31 cellular contexts compared by ENCODE assay signal in genomic region chr15:52028431-52029093, GRCh38. TPM values are rescaled to one million over a fixed set of nuclear protein-coding genes. Genes with fewer than 3 reads are reported as not detected.
DNase-seq lines count a peak whose midpoint lies in the region; ATAC-seq lines count a peak whose summit lies in the region.
"Had no signal": no experiment of that assay in that cellular context is flagged by ENCODE, and none has a peak within 500 bp of the region (broad histone marks: within the 10 kb centered on the region; RNA-seq: fewer than 3 reads in every experiment).

No MANE protein-coding gene starts in this region.

- ATAC-seq in GM19025 (IDR thresholded peaks at IDR 0.05; ENCODE audit: low read depth, unreplicated experiment) (peak; percentile 43), HG02981 (IDR thresholded peaks at IDR 0.05; ENCODE audit: unreplicated experiment) (peak; percentile 33), GM18511 (IDR thresholded peaks at IDR 0.05; ENCODE audit: unreplicated experiment) (no peak)
- ATAC-seq: activated CD4-positive, CD25-positive, alpha-beta regulatory T cell treated with anti-CD3 and anti-CD28 coated beads, Interleukin-2, amount 50 U/mL, for 24 hours; activated naive CD4-positive, alpha-beta T cell treated with anti-CD3 and anti-CD28 coated beads, Interleukin-2, amount 50 U/mL, for 72 hours; foreskin keratinocyte; heart left ventricle; T-cell had no signal

- H3K4me1 ChIP-seq in effector memory CD4-positive, alpha-beta T cell (ENCODE audit: control insufficient read depth, insufficient read depth, low read length, poor library complexity, severe bottlenecking): no peaks in the 10 kb centered on the region
- H3K4me1 ChIP-seq: BLaER1, SJCRH30 had no signal

- H3K4me3 ChIP-seq in effector memory CD4-positive, alpha-beta T cell (ENCODE audit: insufficient read depth, low read depth, low read length, poor library complexity, severe bottlenecking): no peak overlapping the region
- H3K4me3 ChIP-seq: BLaER1, esophagus squamous epithelium, heart left ventricle, Peyer's patch, right atrium auricular region, SJCRH30, stomach, tibial artery had no signal

- no peaks in the 10 kb centered on the region for H3K27me3 ChIP-seq in effector memory CD4-positive, alpha-beta T cell (replicated peaks; ENCODE audit: control insufficient read depth, insufficient read depth, low read length, poor library complexity, severe bottlenecking)
- H3K27me3 ChIP-seq: BLaER1, brain microvascular endothelial cell, esophagus squamous epithelium, foreskin keratinocyte, heart left ventricle, Peyer's patch, right atrium auricular region, SJCRH30, stomach, tibial artery had no signal

- DNase-seq in EH (ENCODE audit: low read depth): peak; percentile 64
- no peak for DNase-seq in epithelial cell of prostate (ENCODE audit: low read depth, low spot score)
- no peak for DNase-seq in A172 (ENCODE audit: low spot score)
- DNase-seq in effector memory CD4-positive, alpha-beta T cell: no peak
- DNase-seq: activated CD4-positive, alpha-beta T cell treated with anti-CD3 and anti-CD28 coated beads, Interleukin-2, amount 50 U/mL, for 4 hours; activated CD8-positive, alpha-beta memory T cell treated with anti-CD3 and anti-CD28 coated beads, Interleukin-2, amount 50 U/mL, for 4 hours; amygdala; brain microvascular endothelial cell; cerebellar nuclear complex; dermis blood vessel endothelial cell; esophagus squamous epithelium; foreskin keratinocyte; heart left ventricle; kidney; NCI-H2107; NCI-H446; NCI-H774; Peyer's patch; posterior cingulate gyrus; SJCRH30; stimulated activated CD8-positive, alpha-beta memory T cell treated with anti-CD3 and anti-CD28 coated beads, Interleukin-4, amount 100 ng/mL, for 48 hours; stomach; T-cell; tibial artery had no signal

- H3K36me3 ChIP-seq in effector memory CD4-positive, alpha-beta T cell (ENCODE audit: control insufficient read depth, insufficient read depth, low read length): peaks cover 5% of the 10 kb centered on the region
- H3K36me3 ChIP-seq: Peyer's patch, tibial artery had no signal

- no peaks in the 10 kb centered on the region for H3K9me3 ChIP-seq in effector memory CD4-positive, alpha-beta T cell (ENCODE audit: control insufficient read depth, low read length)
- H3K9me3 ChIP-seq: Peyer's patch, SJCRH30, tibial artery had no signal

- peak overlapping the region; percentile 71 for H3K27ac ChIP-seq in epithelial cell of prostate
- H3K27ac ChIP-seq in effector memory CD4-positive, alpha-beta T cell (ENCODE audit: insufficient read depth, low read length, poor library complexity, severe bottlenecking): no peak overlapping the region
- H3K27ac ChIP-seq: BLaER1, brain microvascular endothelial cell, foreskin keratinocyte, heart left ventricle, Peyer's patch, right atrium auricular region, SJCRH30, stomach, tibial artery had no signal

RNA-seq across cellular contexts. Expression of gene MAPK6, which starts 9.5 kb away (rescaled TPM):
- total RNA-seq in A172 (2014; rRNA removed; shearing (Covaris generic)): 72.6 and 92.1 TPM in 2 replicates

RNA-seq across cellular contexts. Expression of gene LEO1, which starts 57.0 kb away (rescaled TPM):
- total RNA-seq in A172 (2014; rRNA removed; shearing (Covaris generic)): 36.7 and 48.4 TPM in 2 replicates
